In the genomic region with DNA sequence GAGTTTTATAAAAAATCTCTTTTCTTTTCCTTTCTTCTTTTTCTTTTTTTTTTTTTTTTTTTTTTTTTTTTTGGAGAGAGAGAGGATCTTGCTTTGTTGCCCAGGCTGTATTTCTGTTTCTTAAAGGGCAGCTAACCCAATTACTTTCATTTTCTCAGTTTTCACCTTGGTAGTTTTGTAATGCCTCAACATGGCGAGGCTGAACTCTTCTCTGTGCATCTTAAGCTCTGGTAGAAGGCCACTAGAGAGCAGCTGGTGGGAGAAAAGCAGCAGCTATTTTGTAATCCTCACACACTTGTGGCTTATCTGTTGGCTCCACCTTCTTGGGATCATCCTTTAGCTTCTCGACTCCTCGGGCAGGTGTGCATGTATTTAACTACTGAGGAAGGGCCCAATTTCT, we compare ENCODE assay signal across 17 cellular contexts.
"Had no signal": no experiment of that assay in that cellular context is flagged by ENCODE, and none has a peak within 500 bp of the region (broad histone marks: within the 10 kb centered on the region; RNA-seq: fewer than 3 reads in every experiment).

No MANE protein-coding gene starts in this region.

- H3K4me3 ChIP-seq: ovary, right atrium auricular region, sigmoid colon, skin epidermis, stomach, thoracic aorta, transverse colon had no signal

- H3K4me1 ChIP-seq: foreskin keratinocyte, right atrium auricular region, sigmoid colon, stomach, transverse colon had no signal

- DNase-seq: dermis blood vessel endothelial cell; erythroblast; foreskin keratinocyte; head of caudate nucleus; hippocampal formation; naive thymus-derived CD8-positive, alpha-beta T cell; nucleus accumbens; ovary; sigmoid colon; stimulated activated CD4-positive, alpha-beta T cell treated with anti-CD3 and anti-CD28 coated beads, Interleukin-2, amount 100 ng/mL, for 24 hours; stimulated activated naive CD4-positive, alpha-beta T cell; stomach; substantia nigra; transverse colon had no signal

- H3K36me3 ChIP-seq: ovary, right atrium auricular region, sigmoid colon, stomach, thoracic aorta, transverse colon had no signal

- ATAC-seq: foreskin keratinocyte; naive thymus-derived CD8-positive, alpha-beta T cell had no signal

- H3K9me3 ChIP-seq: ovary, right atrium auricular region, sigmoid colon, stomach, thoracic aorta, transverse colon had no signal

- H3K27me3 ChIP-seq: ovary, right atrium auricular region, sigmoid colon, stomach, transverse colon had no signal

- H3K27ac ChIP-seq: foreskin keratinocyte, ovary, right atrium auricular region, sigmoid colon, skin epidermis, stomach, thoracic aorta, transverse colon had no signal
